In the genomic region with DNA sequence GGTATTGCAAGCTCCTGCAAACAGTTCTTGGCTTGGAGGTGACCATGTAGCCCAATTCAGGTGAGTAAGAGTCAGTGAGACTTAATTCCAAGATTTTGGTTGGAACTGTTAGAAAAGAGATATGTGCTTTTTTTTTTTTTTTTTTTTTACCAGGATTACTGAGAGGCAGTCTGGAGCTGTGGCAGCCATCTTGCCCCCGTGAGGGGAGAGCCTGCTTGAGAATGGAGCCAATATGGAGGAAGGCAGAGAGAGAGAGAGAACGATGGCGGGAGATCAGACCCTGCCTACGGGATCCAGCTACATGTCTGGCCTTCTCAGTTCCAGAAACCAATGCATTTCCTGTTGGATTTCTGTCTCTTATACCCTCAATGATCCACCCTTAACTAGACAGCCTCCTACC, we compare ENCODE assay signal across 25 cellular contexts.
DNase-seq lines count a peak whose midpoint lies in the region; ATAC-seq, FAIRE-seq and TF ChIP-seq lines count a peak whose summit lies in the region.
"Had no signal": no experiment of that assay in that cellular context is flagged by ENCODE, and none has a peak within 500 bp of the region (broad histone marks: within the 10 kb centered on the region; RNA-seq: fewer than 3 reads in every experiment).

No MANE protein-coding gene starts in this region.

- H3K4me3 ChIP-seq in esophagus muscularis mucosa (no peak overlapping the region), kidney (ENCODE audit: low read length in 2 of 2) (no peak overlapping the region), sigmoid colon (no peak overlapping the region)
- H3K4me3 ChIP-seq: A549; BLaER1 treated with 17β-estradiol and CSF1 and Interleukin-3, amounts not matched to agents 10 nM and 100 nM; GM12878 had no signal

- H3K4me3 Mint-ChIP-seq in activated CD4-positive, alpha-beta T cell treated with anti-CD3 and anti-CD28 coated beads, Interleukin-2, amount 10 ng/mL, durations not matched to agents 7 days and 5 days = no peak overlapping the region
- H3K4me3 Mint-ChIP-seq in natural killer cell = no peak overlapping the region
- H3K4me3 Mint-ChIP-seq: B cell; CD4-positive, alpha-beta T cell; CD8-positive, alpha-beta T cell had no signal

- no peak overlapping the region for H3K9ac ChIP-seq in kidney (ENCODE audit: low read length in 2 of 2)
- H3K9ac ChIP-seq: BLaER1 treated with 17β-estradiol and CSF1 and Interleukin-3, amounts not matched to agents 10 nM and 100 nM had no signal

- ATAC-seq in GM21515 (IDR thresholded peaks at IDR 0.05; ENCODE audit: unreplicated experiment) (no peak), natural killer cell (no peak)
- ATAC-seq: A549; CD8-positive, alpha-beta T cell; GM12878 had no signal

- H3K9me3 Mint-ChIP-seq in activated CD4-positive, alpha-beta T cell treated with anti-CD3 and anti-CD28 coated beads, Interleukin-2, amount 10 ng/mL, durations not matched to agents 7 days and 5 days = no peaks in the 10 kb centered on the region
- H3K9me3 Mint-ChIP-seq in natural killer cell = no peaks in the 10 kb centered on the region
- H3K9me3 Mint-ChIP-seq: CD4-positive, alpha-beta T cell; CD8-positive, alpha-beta T cell had no signal

- H3K4me1 ChIP-seq in esophagus muscularis mucosa = peaks cover 0 to 97% (median 72%) of the 10 kb centered on the region in 4 donors
- no peaks in the 10 kb centered on the region for H3K4me1 ChIP-seq in kidney (ENCODE audit: control insufficient read depth in 1 of 2, insufficient read depth in 1 of 2, low read depth in 1 of 2, low read length in 2 of 2)
- peaks cover 0 to 78% (median 40%) of the 10 kb centered on the region in 4 donors for H3K4me1 ChIP-seq in sigmoid colon
- H3K4me1 ChIP-seq: A549, Caco-2 had no signal

- TF ChIP-seq POLR2A in esophagus muscularis mucosa (IDR thresholded peaks at IDR 0.05; ENCODE audit: low read depth) (no peak), sigmoid colon (IDR thresholded peaks at IDR 0.05) (no peak)

- no peak for TF ChIP-seq EP300 in esophagus muscularis mucosa (IDR thresholded peaks at IDR 0.05)
- no peak for TF ChIP-seq EP300 in sigmoid colon (IDR thresholded peaks at IDR 0.05)

- no peak for DNase-seq in activated CD4-positive, alpha-beta T cell treated with anti-CD3 and anti-CD28 coated beads, Interleukin-2, amount 10 ng/mL, durations not matched to agents 7 days and 5 days
- no peak for DNase-seq in activated CD4-positive, alpha-beta T cell treated with anti-CD3 and anti-CD28 coated beads, Interleukin-2, amount 50 U/mL, for 4 hours
- DNase-seq in esophagus muscularis mucosa (ENCODE audit: extremely low spot score) (no peak), kidney (peak; percentile 6), sigmoid colon (no peak), hippocampal formation (lab: John Stamatoyannopoulos, UW) (no peak), natural killer cell (no peak)
- DNase-seq: AML-193; Caco-2; Calu3; CD4-positive, alpha-beta T cell; CD8-positive, alpha-beta T cell; DMS79 treated with DMSO at 0.1 percent for 48 hours; GF-D8 had no signal

- no peak for FAIRE-seq in kidney (lab: Jason Lieb, UNC)
- FAIRE-seq: A549, D721Med, G401.6, GM12878, GM12892, GM19239 had no signal

- WGBS in esophagus muscularis mucosa = 65% methylated on average over 4 of the region's 4 CpGs
- WGBS in sigmoid colon, 2 donors = 90 to 93% methylated on average over 4 of the region's 4 CpGs

- peak overlapping the region; percentile 39 to 75 (median 68) for H3K27ac ChIP-seq in esophagus muscularis mucosa (replicated peaks in 1 of 4)
- H3K27ac ChIP-seq in kidney (ENCODE audit: low read depth in 2 of 2, low read length in 2 of 2) = no peak overlapping the region
- peak overlapping the region; percentile 55 to 95 (median 72) for H3K27ac ChIP-seq in sigmoid colon
- H3K27ac ChIP-seq: 22Rv1; A549; BLaER1 treated with 17β-estradiol and CSF1 and Interleukin-3, amounts not matched to agents 10 nM and 100 nM; C4-2B had no signal

- H3K36me3 ChIP-seq in esophagus muscularis mucosa = peaks cover 0 to 99% (median 82%) of the 10 kb centered on the region in 4 donors
- H3K36me3 ChIP-seq in kidney (ENCODE audit: control insufficient read depth in 1 of 2, insufficient read depth in 2 of 2, low read length in 2 of 2) = no peaks in the 10 kb centered on the region
- peaks cover 73 to 99% (median 88%) of the 10 kb centered on the region in 4 donors for H3K36me3 ChIP-seq in sigmoid colon
- H3K36me3 ChIP-seq: BLaER1 treated with 17β-estradiol and CSF1 and Interleukin-3, amounts not matched to agents 10 nM and 100 nM had no signal

- peaks cover 10% of the 10 kb centered on the region for H3K4me1 Mint-ChIP-seq in activated CD4-positive, alpha-beta T cell treated with anti-CD3 and anti-CD28 coated beads, Interleukin-2, amount 10 ng/mL, durations not matched to agents 7 days and 5 days
- no peaks in the 10 kb centered on the region for H3K4me1 Mint-ChIP-seq in natural killer cell

- intact Hi-C loops in esophagus muscularis mucosa (cut with DNase I) = no loop called here
- intact Hi-C loops in kidney (cut with DNase I) = no loop called here
- intact Hi-C loops in sigmoid colon (cut with DNase I) = no loop called here
- intact Hi-C loops in natural killer cell (cut with micrococcal nuclease) = no loop called here

- H3K27me3 ChIP-seq in esophagus muscularis mucosa (no peaks in the 10 kb centered on the region), sigmoid colon (no peaks in the 10 kb centered on the region)
- H3K27me3 ChIP-seq: BLaER1 treated with 17β-estradiol and CSF1 and Interleukin-3, amounts not matched to agents 10 nM and 100 nM had no signal

- CTCF ChIA-PET in activated CD4-positive, alpha-beta T cell treated with anti-CD3 and anti-CD28 coated beads, Interleukin-2, amount 10 ng/mL, durations not matched to agents 7 days and 5 days (lab: Charles Lee) = no interaction called here

- H3K27me3 Mint-ChIP-seq in activated CD4-positive, alpha-beta T cell treated with anti-CD3 and anti-CD28 coated beads, Interleukin-2, amount 10 ng/mL, durations not matched to agents 7 days and 5 days = no peaks in the 10 kb centered on the region
- peaks cover 0 to 16% of the 10 kb centered on the region in 2 donors for H3K27me3 Mint-ChIP-seq in natural killer cell (ENCODE audit: low read depth in 2 of 2)

- POLR2A ChIA-PET in activated CD4-positive, alpha-beta T cell treated with anti-CD3 and anti-CD28 coated beads, Interleukin-2, amount 10 ng/mL, durations not matched to agents 7 days and 5 days (lab: Charles Lee) = no interaction called here

- H3K9me3 ChIP-seq in esophagus muscularis mucosa = no peaks in the 10 kb centered on the region
- H3K9me3 ChIP-seq in kidney (ENCODE audit: control insufficient read depth in 1 of 2, low read length in 2 of 2) = no peaks in the 10 kb centered on the region
- H3K9me3 ChIP-seq in sigmoid colon = no peaks in the 10 kb centered on the region
- H3K9me3 ChIP-seq: A549; BLaER1 treated with 17β-estradiol and CSF1 and Interleukin-3, amounts not matched to agents 10 nM and 100 nM; Caco-2 had no signal

- peak overlapping the region; percentile 52 for H3K27ac Mint-ChIP-seq in activated CD4-positive, alpha-beta T cell treated with anti-CD3 and anti-CD28 coated beads, Interleukin-2, amount 10 ng/mL, durations not matched to agents 7 days and 5 days
- H3K27ac Mint-ChIP-seq in natural killer cell = no peak overlapping the region
- H3K27ac Mint-ChIP-seq: B cell; CD4-positive, alpha-beta T cell; CD8-positive, alpha-beta T cell had no signal

- TF ChIP-seq CTCF in esophagus muscularis mucosa (IDR thresholded peaks at IDR 0.05) (no peak), kidney (IDR thresholded peaks at IDR 0.05; ENCODE audit: borderline replicate concordance, extremely low read depth, insufficient read depth) (no peak), sigmoid colon (IDR thresholded peaks at IDR 0.05) (no peak), natural killer cell (IDR thresholded peaks at IDR 0.05) (no peak)

- no peaks in the 10 kb centered on the region for H3K36me3 Mint-ChIP-seq in activated CD4-positive, alpha-beta T cell treated with anti-CD3 and anti-CD28 coated beads, Interleukin-2, amount 10 ng/mL, durations not matched to agents 7 days and 5 days (ENCODE audit: low read depth)
- H3K36me3 Mint-ChIP-seq in natural killer cell = no peaks in the 10 kb centered on the region
- H3K36me3 Mint-ChIP-seq: CD8-positive, alpha-beta T cell had no signal

Comparison
In these comparisons a context has a peak if more than half of its experiments do, and no peak if none do; other contexts are left out.
1. H3K27ac ChIP-seq: peak in esophagus muscularis mucosa (4 of 4) and sigmoid colon (4 of 4); none in kidney (0 of 2).